ENCODE assay signal across 1 cellular context in genomic region chr10:120732643-120733313, GRCh38.
TF ChIP-seq lines count a peak whose summit lies in the region.

No MANE protein-coding gene starts in this region.

TF ChIP-seq in H1, 55 proteins besides CTCF, POLR2A, EP300 and RAD21 (continued from another document):
- TF ChIP-seq, protein P1, sequence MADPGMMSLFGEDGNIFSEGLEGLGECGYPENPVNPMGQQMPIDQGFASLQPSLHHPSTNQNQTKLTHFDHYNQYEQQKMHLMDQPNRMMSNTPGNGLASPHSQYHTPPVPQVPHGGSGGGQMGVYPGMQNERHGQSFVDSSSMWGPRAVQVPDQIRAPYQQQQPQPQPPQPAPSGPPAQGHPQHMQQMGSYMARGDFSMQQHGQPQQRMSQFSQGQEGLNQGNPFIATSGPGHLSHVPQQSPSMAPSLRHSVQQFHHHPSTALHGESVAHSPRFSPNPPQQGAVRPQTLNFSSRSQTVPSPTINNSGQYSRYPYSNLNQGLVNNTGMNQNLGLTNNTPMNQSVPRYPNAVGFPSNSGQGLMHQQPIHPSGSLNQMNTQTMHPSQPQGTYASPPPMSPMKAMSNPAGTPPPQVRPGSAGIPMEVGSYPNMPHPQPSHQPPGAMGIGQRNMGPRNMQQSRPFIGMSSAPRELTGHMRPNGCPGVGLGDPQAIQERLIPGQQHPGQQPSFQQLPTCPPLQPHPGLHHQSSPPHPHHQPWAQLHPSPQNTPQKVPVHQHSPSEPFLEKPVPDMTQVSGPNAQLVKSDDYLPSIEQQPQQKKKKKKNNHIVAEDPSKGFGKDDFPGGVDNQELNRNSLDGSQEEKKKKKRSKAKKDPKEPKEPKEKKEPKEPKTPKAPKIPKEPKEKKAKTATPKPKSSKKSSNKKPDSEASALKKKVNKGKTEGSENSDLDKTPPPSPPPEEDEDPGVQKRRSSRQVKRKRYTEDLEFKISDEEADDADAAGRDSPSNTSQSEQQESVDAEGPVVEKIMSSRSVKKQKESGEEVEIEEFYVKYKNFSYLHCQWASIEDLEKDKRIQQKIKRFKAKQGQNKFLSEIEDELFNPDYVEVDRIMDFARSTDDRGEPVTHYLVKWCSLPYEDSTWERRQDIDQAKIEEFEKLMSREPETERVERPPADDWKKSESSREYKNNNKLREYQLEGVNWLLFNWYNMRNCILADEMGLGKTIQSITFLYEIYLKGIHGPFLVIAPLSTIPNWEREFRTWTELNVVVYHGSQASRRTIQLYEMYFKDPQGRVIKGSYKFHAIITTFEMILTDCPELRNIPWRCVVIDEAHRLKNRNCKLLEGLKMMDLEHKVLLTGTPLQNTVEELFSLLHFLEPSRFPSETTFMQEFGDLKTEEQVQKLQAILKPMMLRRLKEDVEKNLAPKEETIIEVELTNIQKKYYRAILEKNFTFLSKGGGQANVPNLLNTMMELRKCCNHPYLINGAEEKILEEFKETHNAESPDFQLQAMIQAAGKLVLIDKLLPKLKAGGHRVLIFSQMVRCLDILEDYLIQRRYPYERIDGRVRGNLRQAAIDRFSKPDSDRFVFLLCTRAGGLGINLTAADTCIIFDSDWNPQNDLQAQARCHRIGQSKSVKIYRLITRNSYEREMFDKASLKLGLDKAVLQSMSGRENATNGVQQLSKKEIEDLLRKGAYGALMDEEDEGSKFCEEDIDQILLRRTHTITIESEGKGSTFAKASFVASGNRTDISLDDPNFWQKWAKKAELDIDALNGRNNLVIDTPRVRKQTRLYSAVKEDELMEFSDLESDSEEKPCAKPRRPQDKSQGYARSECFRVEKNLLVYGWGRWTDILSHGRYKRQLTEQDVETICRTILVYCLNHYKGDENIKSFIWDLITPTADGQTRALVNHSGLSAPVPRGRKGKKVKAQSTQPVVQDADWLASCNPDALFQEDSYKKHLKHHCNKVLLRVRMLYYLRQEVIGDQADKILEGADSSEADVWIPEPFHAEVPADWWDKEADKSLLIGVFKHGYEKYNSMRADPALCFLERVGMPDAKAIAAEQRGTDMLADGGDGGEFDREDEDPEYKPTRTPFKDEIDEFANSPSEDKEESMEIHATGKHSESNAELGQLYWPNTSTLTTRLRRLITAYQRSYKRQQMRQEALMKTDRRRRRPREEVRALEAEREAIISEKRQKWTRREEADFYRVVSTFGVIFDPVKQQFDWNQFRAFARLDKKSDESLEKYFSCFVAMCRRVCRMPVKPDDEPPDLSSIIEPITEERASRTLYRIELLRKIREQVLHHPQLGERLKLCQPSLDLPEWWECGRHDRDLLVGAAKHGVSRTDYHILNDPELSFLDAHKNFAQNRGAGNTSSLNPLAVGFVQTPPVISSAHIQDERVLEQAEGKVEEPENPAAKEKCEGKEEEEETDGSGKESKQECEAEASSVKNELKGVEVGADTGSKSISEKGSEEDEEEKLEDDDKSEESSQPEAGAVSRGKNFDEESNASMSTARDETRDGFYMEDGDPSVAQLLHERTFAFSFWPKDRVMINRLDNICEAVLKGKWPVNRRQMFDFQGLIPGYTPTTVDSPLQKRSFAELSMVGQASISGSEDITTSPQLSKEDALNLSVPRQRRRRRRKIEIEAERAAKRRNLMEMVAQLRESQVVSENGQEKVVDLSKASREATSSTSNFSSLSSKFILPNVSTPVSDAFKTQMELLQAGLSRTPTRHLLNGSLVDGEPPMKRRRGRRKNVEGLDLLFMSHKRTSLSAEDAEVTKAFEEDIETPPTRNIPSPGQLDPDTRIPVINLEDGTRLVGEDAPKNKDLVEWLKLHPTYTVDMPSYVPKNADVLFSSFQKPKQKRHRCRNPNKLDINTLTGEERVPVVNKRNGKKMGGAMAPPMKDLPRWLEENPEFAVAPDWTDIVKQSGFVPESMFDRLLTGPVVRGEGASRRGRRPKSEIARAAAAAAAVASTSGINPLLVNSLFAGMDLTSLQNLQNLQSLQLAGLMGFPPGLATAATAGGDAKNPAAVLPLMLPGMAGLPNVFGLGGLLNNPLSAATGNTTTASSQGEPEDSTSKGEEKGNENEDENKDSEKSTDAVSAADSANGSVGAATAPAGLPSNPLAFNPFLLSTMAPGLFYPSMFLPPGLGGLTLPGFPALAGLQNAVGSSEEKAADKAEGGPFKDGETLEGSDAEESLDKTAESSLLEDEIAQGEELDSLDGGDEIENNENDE (IDR thresholded peaks at IDR 0.05; ENCODE audit: insufficient replicate concordance, low read length) = no peak
- TF ChIP-seq SIX5 (IDR thresholded peaks at IDR 0.05; ENCODE audit: low read depth, low read length) (no peak), TCF12 (IDR thresholded peaks at IDR 0.05; ENCODE audit: low read depth, low read length) (no peak), SIN3A (conservative IDR thresholded peaks at IDR 0.05 in 1 of 2, IDR thresholded peaks at IDR 0.05 in 1 of 2; ENCODE audit: low read depth in 1 of 2, low read length in 2 of 2) (no peak), BCL11A (IDR thresholded peaks at IDR 0.05; ENCODE audit: low read depth in 2 of 2, low read length in 2 of 2) (no peak), GABPA (IDR thresholded peaks at IDR 0.05; ENCODE audit: borderline replicate concordance, insufficient read depth, low read length) (no peak), FOSL1 (IDR thresholded peaks at IDR 0.05; ENCODE audit: insufficient read depth, low read depth, low read length) (no peak), NANOG (IDR thresholded peaks at IDR 0.05; ENCODE audit: insufficient read depth, low read depth, low read length, poor library complexity, severe bottlenecking) (no peak), SRF (IDR thresholded peaks at IDR 0.05; ENCODE audit: low read depth, low read length) (no peak), HDAC2 (IDR thresholded peaks at IDR 0.05; ENCODE audit: borderline replicate concordance in 1 of 2, low read depth in 2 of 2, low read length in 2 of 2) (no peak), NRF1 (IDR thresholded peaks at IDR 0.05; ENCODE audit: low read depth, low read length) (no peak)
